ENCODE assay signal across 8 cellular contexts in genomic region chr4:74933562-74934015, GRCh38. TPM values are rescaled to one million over a fixed set of nuclear protein-coding genes. Genes with fewer than 3 reads are reported as not detected.
DNase-seq lines count a peak whose midpoint lies in the region; ATAC-seq and TF ChIP-seq lines count a peak whose summit lies in the region.

No MANE protein-coding gene starts in this region.

- no peak for TF ChIP-seq CTCF in GM23338 (conservative IDR thresholded peaks at IDR 0.05; ENCODE audit: low read depth in 2 of 2)

- no peaks in the 10 kb centered on the region for H3K36me3 Mint-ChIP-seq in GM23338 (ENCODE audit: low read depth)
- peaks cover 0 to 4% of the 10 kb centered on the region in 2 donors for H3K36me3 Mint-ChIP-seq in stimulated activated naive B cell treated with anti-CD40 and anti-IgM and Interleukin-4, amounts not matched to agents 10 μg/mL and 1 μg/mL and 100 μg/mL, for 72 hours
- peaks cover 0 to 4% (median 0%) of the 10 kb centered on the region in 3 donors for H3K36me3 Mint-ChIP-seq in naive thymus-derived CD8-positive, alpha-beta T cell

- H3K27ac ChIP-seq in GM23338 (ENCODE audit: low read depth) (no peak overlapping the region), iPS-20b (ENCODE audit: low read length) (no peak overlapping the region)

- POLR2A ChIA-PET in naive thymus-derived CD8-positive, alpha-beta T cell (lab: Charles Lee), result no interaction called here

- peak overlapping the region; percentile 83 for H3K9ac ChIP-seq in adipocyte (ENCODE audit: low read length)
- H3K9ac ChIP-seq in iPS-20b (ENCODE audit: low read depth, low read length), result peak overlapping the region; percentile 68; the same call in 1 of the 2 replicates

- H3K4me3 ChIP-seq in GM23338 (peak overlapping the region; percentile 89), adipocyte (ENCODE audit: low read length) (peak overlapping the region; percentile 90), iPS-20b (ENCODE audit: low read length) (peak overlapping the region; percentile 81)

- H3K79me2 ChIP-seq in GM23338 (replicated peaks; ENCODE audit: insufficient read depth), result no peaks in the 10 kb centered on the region

- H3F3A ChIP-seq in GM23338 (replicated peaks; ENCODE audit: low read depth), result peaks cover 12% of the 10 kb centered on the region

- H3K4me3 Mint-ChIP-seq in GM23338, result peak overlapping the region; percentile 87
- H3K4me3 Mint-ChIP-seq in stimulated activated naive B cell treated with anti-CD40 and anti-IgM and Interleukin-4, amounts not matched to agents 10 μg/mL and 1 μg/mL and 100 μg/mL, for 72 hours, result peak overlapping the region; percentile 86 to 95
- peak overlapping the region in 5 of 10 donors; percentile 51 to 82 (median 61) for H3K4me3 Mint-ChIP-seq in naive thymus-derived CD8-positive, alpha-beta T cell

- ATAC-seq in GM23338, result peak; percentile 8
- no peak for ATAC-seq in stimulated activated naive B cell treated with anti-CD40 and anti-IgM and Interleukin-4, amounts not matched to agents 10 μg/mL and 1 μg/mL and 100 μg/mL, for 72 hours (replicated peaks)
- no peak for ATAC-seq in HG03039 (IDR thresholded peaks at IDR 0.05; ENCODE audit: unreplicated experiment)
- no peak for ATAC-seq in naive thymus-derived CD8-positive, alpha-beta T cell

- H3K27me3 Mint-ChIP-seq in GM23338 (ENCODE audit: insufficient read depth, low read depth, poor library complexity), result peaks cover 29% of the 10 kb centered on the region
- H3K27me3 Mint-ChIP-seq in stimulated activated naive B cell treated with anti-CD40 and anti-IgM and Interleukin-4, amounts not matched to agents 10 μg/mL and 1 μg/mL and 100 μg/mL, for 72 hours, result peaks cover 13 to 48% of the 10 kb centered on the region in 2 donors
- H3K27me3 Mint-ChIP-seq in naive thymus-derived CD8-positive, alpha-beta T cell, result peaks cover 35 to 81% (median 56%) of the 10 kb centered on the region in 5 donors

- DNase-seq in AG08396 (ENCODE audit: low spot score) (peak; percentile 12), GM23338 (ENCODE audit: low spot score) (peak; percentile 53), adipocyte (ENCODE audit: low read depth) (peak; percentile 15)
- DNase-seq in stimulated activated naive B cell treated with anti-CD40 and anti-IgM and Interleukin-4, amounts not matched to agents 10 μg/mL and 1 μg/mL and 100 μg/mL, for 72 hours, result no peak
- no peak for DNase-seq in stimulated activated CD4-positive, alpha-beta T cell treated with anti-CD3 and anti-CD28 coated beads, Interleukin-4, amount 100 ng/mL, for 24 hours
- DNase-seq in naive thymus-derived CD8-positive, alpha-beta T cell, result no peak

- H3K9me3 ChIP-seq in adipocyte (ENCODE audit: control insufficient read depth, low read length), result no peaks in the 10 kb centered on the region
- no peaks in the 10 kb centered on the region for H3K9me3 ChIP-seq in iPS-20b (ENCODE audit: insufficient read depth, low read depth, low read length)

- H3K4me1 ChIP-seq in GM23338 (ENCODE audit: insufficient read depth) (peaks cover 48% of the 10 kb centered on the region), adipocyte (ENCODE audit: control insufficient read depth, insufficient read depth, low read length) (peaks cover 26% of the 10 kb centered on the region), iPS-20b (ENCODE audit: insufficient read depth, low read length) (peaks cover 18% of the 10 kb centered on the region)

- H3K9me3 Mint-ChIP-seq in GM23338, result no peaks in the 10 kb centered on the region
- no peaks in the 10 kb centered on the region for H3K9me3 Mint-ChIP-seq in stimulated activated naive B cell treated with anti-CD40 and anti-IgM and Interleukin-4, amounts not matched to agents 10 μg/mL and 1 μg/mL and 100 μg/mL, for 72 hours
- peaks cover 0 to 8% (median 0%) of the 10 kb centered on the region in 9 donors for H3K9me3 Mint-ChIP-seq in naive thymus-derived CD8-positive, alpha-beta T cell

- peaks cover 32% of the 10 kb centered on the region for H3K4me1 Mint-ChIP-seq in GM23338
- peaks cover 27 to 52% of the 10 kb centered on the region in 2 donors for H3K4me1 Mint-ChIP-seq in stimulated activated naive B cell treated with anti-CD40 and anti-IgM and Interleukin-4, amounts not matched to agents 10 μg/mL and 1 μg/mL and 100 μg/mL, for 72 hours
- H3K4me1 Mint-ChIP-seq in naive thymus-derived CD8-positive, alpha-beta T cell, result peaks cover 5 to 22% (median 19%) of the 10 kb centered on the region in 4 donors

- H4K20me1 ChIP-seq in GM23338 (replicated peaks; ENCODE audit: insufficient read depth), result no peaks in the 10 kb centered on the region; the same call in 1 of the 2 replicates

- H3K36me3 ChIP-seq in GM23338 (ENCODE audit: insufficient read depth) (no peaks in the 10 kb centered on the region), adipocyte (ENCODE audit: control insufficient read depth, insufficient read depth, low read length, severe bottlenecking) (no peaks in the 10 kb centered on the region), iPS-20b (ENCODE audit: insufficient read depth, low read depth, low read length) (no peaks in the 10 kb centered on the region)

- peak overlapping the region; percentile 99 for H2AFZ ChIP-seq in GM23338

- H3K4me2 ChIP-seq in GM23338, result peak overlapping the region; percentile 83

- no peaks in the 10 kb centered on the region for H3K9me2 ChIP-seq in GM23338 (ENCODE audit: insufficient read depth)

- H3K27ac Mint-ChIP-seq in GM23338, result no peak overlapping the region
- H3K27ac Mint-ChIP-seq in stimulated activated naive B cell treated with anti-CD40 and anti-IgM and Interleukin-4, amounts not matched to agents 10 μg/mL and 1 μg/mL and 100 μg/mL, for 72 hours, result peak overlapping the region; percentile 96
- peak overlapping the region in 1 of 10 donors; percentile 88 for H3K27ac Mint-ChIP-seq in naive thymus-derived CD8-positive, alpha-beta T cell

- H3K27me3 ChIP-seq in GM23338 (ENCODE audit: insufficient read depth), result peaks cover 32% of the 10 kb centered on the region
- H3K27me3 ChIP-seq in adipocyte (replicated peaks; ENCODE audit: control insufficient read depth, insufficient read depth, low read length), result peaks cover 17% of the 10 kb centered on the region
- H3K27me3 ChIP-seq in iPS-20b (ENCODE audit: insufficient read depth, low read length), result peaks cover 33% of the 10 kb centered on the region

TF ChIP-seq in GM23338, 12 proteins besides CTCF, POLR2A, EP300 and RAD21 (continues in another document):
- TF ChIP-seq REST (IDR thresholded peaks at IDR 0.05; ENCODE audit: unreplicated experiment) (no peak), ZNF331 (CRISPR knock-in tag; IDR thresholded peaks at IDR 0.05; ENCODE audit: low read depth) (no peak), CREB1 (CRISPR knock-in tag; IDR thresholded peaks at IDR 0.05; ENCODE audit: low read depth) (no peak), STAT1 (IDR thresholded peaks at IDR 0.05; ENCODE audit: unreplicated experiment) (no peak), NANOG (IDR thresholded peaks at IDR 0.05; ENCODE audit: borderline replicate concordance) (no peak)
- TF ChIP-seq, protein P1, sequence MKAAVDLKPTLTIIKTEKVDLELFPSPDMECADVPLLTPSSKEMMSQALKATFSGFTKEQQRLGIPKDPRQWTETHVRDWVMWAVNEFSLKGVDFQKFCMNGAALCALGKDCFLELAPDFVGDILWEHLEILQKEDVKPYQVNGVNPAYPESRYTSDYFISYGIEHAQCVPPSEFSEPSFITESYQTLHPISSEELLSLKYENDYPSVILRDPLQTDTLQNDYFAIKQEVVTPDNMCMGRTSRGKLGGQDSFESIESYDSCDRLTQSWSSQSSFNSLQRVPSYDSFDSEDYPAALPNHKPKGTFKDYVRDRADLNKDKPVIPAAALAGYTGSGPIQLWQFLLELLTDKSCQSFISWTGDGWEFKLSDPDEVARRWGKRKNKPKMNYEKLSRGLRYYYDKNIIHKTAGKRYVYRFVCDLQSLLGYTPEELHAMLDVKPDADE (IDR thresholded peaks at IDR 0.05), result no peak

RNA-seq across cellular contexts. Expression of gene PARM1, which starts 0.7 kb away (rescaled TPM):
- 9.4 and 10.4 TPM in 2 replicates for total RNA-seq in GM23338 (2014; rRNA removed; shearing (Covaris generic))
- 4.3 and 4.9 TPM in 2 replicates for polyA plus RNA-seq in GM23338 (2016; fragmentation: Nextera tagmentation; extraction: Ambion mirVana)
- total RNA-seq in naive thymus-derived CD8-positive, alpha-beta T cell, result under 1 TPM; 0.11 to 0.21 TPM
- polyA plus RNA-seq in naive thymus-derived CD8-positive, alpha-beta T cell, result not detected

Comparison
In these comparisons a context has a peak if more than half of its experiments do, and no peak if none do; other contexts are left out.
1. DNase-seq: peak in AG08396 (single experiment), GM23338 (single experiment) and adipocyte (single experiment); none in stimulated activated naive B cell treated with anti-CD40 and anti-IgM and Interleukin-4, amounts not matched to agents 10 μg/mL and 1 μg/mL and 100 μg/mL, for 72 hours (single experiment), stimulated activated CD4-positive, alpha-beta T cell treated with anti-CD3 and anti-CD28 coated beads, Interleukin-4, amount 100 ng/mL, for 24 hours (single experiment) and naive thymus-derived CD8-positive, alpha-beta T cell (0 of 10).
2. Peak in every context shown above with its lines, with median percentiles within 50 percentile points of each other: H3K4me3 ChIP-seq.